Comparison of ENCODE assay signal across 15 cellular contexts in the genomic region with DNA sequence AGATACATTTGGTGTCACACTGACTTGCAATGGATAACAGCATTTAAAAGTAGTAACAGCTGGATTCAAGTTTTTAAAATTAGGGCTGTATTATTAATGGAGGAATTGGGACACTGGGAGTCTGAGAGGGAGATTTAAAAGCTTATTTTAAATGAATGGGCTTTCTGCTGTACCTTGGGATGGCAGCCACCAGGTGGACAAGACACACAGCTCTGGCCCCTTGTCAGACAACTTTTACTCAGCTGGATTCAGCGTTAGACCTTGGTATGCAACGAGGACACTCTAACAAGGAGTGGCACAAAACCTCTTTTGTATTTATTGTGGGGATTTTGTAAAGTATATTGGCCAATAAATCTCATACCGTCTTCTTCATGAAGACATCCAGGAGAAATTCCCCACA.
DNase-seq lines count a peak whose midpoint lies in the region; ATAC-seq, FAIRE-seq and TF ChIP-seq lines count a peak whose summit lies in the region.
"Had no signal": no experiment of that assay in that cellular context is flagged by ENCODE, and none has a peak within 500 bp of the region (broad histone marks: within the 10 kb centered on the region; RNA-seq: fewer than 3 reads in every experiment).

No MANE protein-coding gene starts in this region.

- POLR2A ChIA-PET in AG04450 (lab: Yijun Ruan, JAX) (no interaction called here), GM12878 (lab: Charles Lee) (no interaction called here)

- H4K91ac ChIP-seq in H9 (ENCODE audit: insufficient read length, low read depth, low read length): no peak overlapping the region

- H3K4me1 ChIP-seq in H9 (ENCODE audit: insufficient read depth, low read length) (no peaks in the 10 kb centered on the region), GM12878 (ENCODE audit: control insufficient read depth, insufficient read depth, low read length) (no peaks in the 10 kb centered on the region), keratinocyte (ENCODE audit: control insufficient read depth, extremely low read depth, insufficient read depth, low read length) (no peaks in the 10 kb centered on the region)

- H2BK5ac ChIP-seq in H9 (ENCODE audit: insufficient read length, low read length): no peak overlapping the region

- SMC1A ChIA-PET in GM12878 (lab: Charles Lee; ENCODE audit: uncharacterized antibody, unreplicated experiment): interaction anchor here (1.3 to 2.0 kb wide), 2 partner anchors 11 to 57 kb away, joined by 5 to 6 read pairs; no protein-coding TSS in a partner anchor

- H3K36me3 ChIP-seq in GM12878 (ENCODE audit: control insufficient read depth in 2 of 2, insufficient read depth in 2 of 2, low read length in 1 of 2): no peaks in the 10 kb centered on the region
- no peaks in the 10 kb centered on the region for H3K36me3 ChIP-seq in keratinocyte (ENCODE audit: control insufficient read depth in 2 of 2, extremely low read depth in 1 of 2, insufficient read depth in 2 of 2, low read length in 2 of 2)

- no peak for TF ChIP-seq POLR2A in GM12878 (IDR thresholded peaks at IDR 0.05; ENCODE audit: low read depth, low read length)

- H2BK20ac ChIP-seq in H9 (ENCODE audit: low read depth, low read length, poor library complexity, severe bottlenecking): no peak overlapping the region

- RAD21 ChIA-PET in GM12878 (lab: Charles Lee; ENCODE audit: unreplicated experiment): interaction anchor here (0.7 kb wide), 1 partner anchor 326 kb away, joined by 3 read pairs; no protein-coding TSS in a partner anchor

- no TSS peak for BruUV-seq in GM12878 (replicated peaks; lab: Mats Ljungman, UMichigan)

- H3K27me3 ChIP-seq in AG04450 (ENCODE audit: control insufficient read depth, insufficient read depth, low read length) (peaks cover 4% of the 10 kb centered on the region), H9 (ENCODE audit: insufficient read depth, low read length) (no peaks in the 10 kb centered on the region), GM12878 (replicated peaks in 1 of 2; ENCODE audit: control insufficient read depth in 2 of 2, insufficient read depth in 2 of 2, low read length in 1 of 2) (no peaks in the 10 kb centered on the region), keratinocyte (ENCODE audit: control insufficient read depth, extremely low read depth, insufficient read depth, low read length) (no peaks in the 10 kb centered on the region)

- H3K79me1 ChIP-seq in H9 (ENCODE audit: insufficient read depth, low read depth, low read length, poor library complexity, severe bottlenecking): no peaks in the 10 kb centered on the region

- intact Hi-C loops in GM12878 (cut with micrococcal nuclease; ENCODE audit: unreplicated experiment): no loop called here

- H3K27ac ChIP-seq in AG04450 (ENCODE audit: low read depth, low read length) (no peak overlapping the region), H9 (ENCODE audit: insufficient read length, low read depth, low read length) (no peak overlapping the region), GM12878 (ENCODE audit: control insufficient read depth, insufficient read depth) (no peak overlapping the region), keratinocyte (ENCODE audit: control insufficient read depth, insufficient read depth, low read length) (no peak overlapping the region)

- no peak overlapping the region for H2BK120ac ChIP-seq in H9 (ENCODE audit: low read depth, low read length, poor library complexity, severe bottlenecking)

- H3K27me3 Mint-ChIP-seq in H9 (ENCODE audit: low read depth): no peaks in the 10 kb centered on the region

- TF ChIP-seq EP300 in GM12878 (IDR thresholded peaks at IDR 0.05; ENCODE audit: borderline replicate concordance in 1 of 2, control insufficient read depth in 1 of 2, low read depth in 2 of 2, low read length in 2 of 2): no peak

- H3K9me3 Mint-ChIP-seq in H9: no peaks in the 10 kb centered on the region
- H3K9me3 Mint-ChIP-seq: activated CD4-positive, alpha-beta memory T cell treated with anti-CD3 and anti-CD28 coated beads for 36 hours; T-cell had no signal

- H3K4ac ChIP-seq in H9 (ENCODE audit: low read depth, low read length): no peak overlapping the region

- dilution Hi-C loops in keratinocyte (cut with MboI; ENCODE audit: extremely low pct_ligation_motif_present, low sequenced_read_pairs): no loop called here

- in situ Hi-C loops in GM12878 (cut with MboI): no loop called here

- H3K23ac ChIP-seq in H9 (ENCODE audit: insufficient read length, low read depth, low read length): no peak overlapping the region

- no peak overlapping the region for H3T11ph ChIP-seq in H9 (ENCODE audit: low read length)

- no peak overlapping the region for H3K14ac ChIP-seq in H9 (ENCODE audit: insufficient read depth, low read length)

- CTCF ChIA-PET in AG04450 (lab: Charles Lee): no interaction called here
- CTCF ChIA-PET in GM12878 (lab: Yijun Ruan, JAX): interaction anchor here (1.1 to 1.8 kb wide), 5 partner anchors 9 to 114 kb away, joined by 3 to 7 read pairs (median 4); a partner anchor contains a TSS

- H3K4me2 ChIP-seq in H9 (ENCODE audit: insufficient read depth, insufficient read length, low read length) (no peak overlapping the region), GM12878 (ENCODE audit: control insufficient read depth, insufficient read depth) (no peak overlapping the region), keratinocyte (ENCODE audit: control insufficient read depth, extremely low read depth, insufficient read depth, low read depth, low read length) (no peak overlapping the region)

- H3K18ac ChIP-seq in H9 (ENCODE audit: insufficient read length, low read depth, low read length): no peak overlapping the region

- no peaks in the 10 kb centered on the region for H4K20me1 ChIP-seq in H9 (ENCODE audit: control insufficient read depth, insufficient read depth, insufficient read length)
- no peaks in the 10 kb centered on the region for H4K20me1 ChIP-seq in GM12878 (ENCODE audit: control insufficient read depth, insufficient read depth)
- H4K20me1 ChIP-seq in keratinocyte (ENCODE audit: control insufficient read depth, extremely low read depth, insufficient read depth, low read length): no peaks in the 10 kb centered on the region

- TF ChIP-seq RAD21 in GM12878 (IDR thresholded peaks at IDR 0.05; ENCODE audit: insufficient read depth, low read depth, low read length): 0 out of 2 replicates have a peak, but pooled peaks have one; percentile 9

- H3K4me3 Mint-ChIP-seq in H9: no peak overlapping the region
- H3K4me3 Mint-ChIP-seq: activated CD4-positive, alpha-beta memory T cell treated with anti-CD3 and anti-CD28 coated beads for 36 hours; B cell; T-cell had no signal

- no peak overlapping the region for H3K27ac Mint-ChIP-seq in H9
- H3K27ac Mint-ChIP-seq: activated CD4-positive, alpha-beta memory T cell treated with anti-CD3 and anti-CD28 coated beads for 36 hours; B cell; T-cell had no signal

- no peak overlapping the region for H3K9ac ChIP-seq in H9 (ENCODE audit: extremely low read depth, insufficient read length, low read length)
- H3K9ac ChIP-seq in GM12878 (ENCODE audit: control insufficient read depth, insufficient read depth, low read length): no peak overlapping the region
- no peak overlapping the region for H3K9ac ChIP-seq in keratinocyte (ENCODE audit: control insufficient read depth, extremely low read depth, insufficient read depth, low read length)

- FAIRE-seq in GM12878 (lab: Jason Lieb, UNC) (no peak), keratinocyte (lab: Jason Lieb, UNC) (no peak)

- H3K79me2 ChIP-seq in H9 (ENCODE audit: insufficient read depth, low read length) (no peaks in the 10 kb centered on the region), GM12878 (ENCODE audit: control insufficient read depth, insufficient read depth, low read length) (no peaks in the 10 kb centered on the region), keratinocyte (ENCODE audit: control insufficient read depth, insufficient read depth, low read length) (no peaks in the 10 kb centered on the region)

- H4K5ac ChIP-seq in H9 (ENCODE audit: insufficient read length, low read depth, low read length): no peak overlapping the region

- H2BK12ac ChIP-seq in H9 (ENCODE audit: insufficient read length, low read depth, low read length): no peak overlapping the region

- no peaks in the 10 kb centered on the region for H3K36me3 Mint-ChIP-seq in H9 (ENCODE audit: insufficient read depth in 1 of 3, low read depth in 3 of 3)
- H3K36me3 Mint-ChIP-seq: activated CD4-positive, alpha-beta memory T cell treated with anti-CD3 and anti-CD28 coated beads for 36 hours; T-cell had no signal

- no peak overlapping the region for H2AK5ac ChIP-seq in H9 (ENCODE audit: insufficient read length, low read length)

- H3K56ac ChIP-seq in H9 (ENCODE audit: insufficient read length, low read depth, low read length): no peak overlapping the region

- H2BK15ac ChIP-seq in H9 (ENCODE audit: low read depth, low read length): no peak overlapping the region

- TF ChIP-seq CTCF in AG04450 (IDR thresholded peaks at IDR 0.05; ENCODE audit: low read depth, low read length): peak; percentile 21
- peak; percentile 65 for TF ChIP-seq CTCF in H9 (conservative IDR thresholded peaks at IDR 0.05)
- TF ChIP-seq CTCF in GM12878 (IDR thresholded peaks at IDR 0.05 in 2 of 3, conservative IDR thresholded peaks at IDR 0.05 in 1 of 3; ENCODE audit: control insufficient read depth in 2 of 3, extremely low read depth in 1 of 3, insufficient read depth in 1 of 3, low read depth in 3 of 3, low read length in 3 of 3): 0 out of 6 replicates have a peak, but pooled peaks of 2 of the 3 experiments have one; percentile 2 to 3
- peak; percentile 17 to 39 (median 27) for TF ChIP-seq CTCF in keratinocyte (optimal IDR thresholded peaks at IDR 0.05 in 1 of 3, IDR thresholded peaks at IDR 0.05 in 1 of 3, conservative IDR thresholded peaks at IDR 0.05 in 1 of 3; ENCODE audit: extremely low read depth in 1 of 3, insufficient read depth in 2 of 3, low read length in 3 of 3)
- TF ChIP-seq CTCF in GM10266 (IDR thresholded peaks at IDR 0.05; ENCODE audit: control insufficient read depth, insufficient read depth, low read depth, missing control alignments): no peak

- H2AFZ ChIP-seq in H9 (ENCODE audit: low read length) (no peak overlapping the region), GM12878 (ENCODE audit: control insufficient read depth, low read depth, low read length) (no peak overlapping the region), keratinocyte (ENCODE audit: control insufficient read depth, low read length) (no peak overlapping the region)

- H3K9me1 ChIP-seq in keratinocyte (ENCODE audit: control insufficient read depth, extremely low read depth, insufficient read depth, low read length): no peaks in the 10 kb centered on the region

- H3K4me3 ChIP-seq in AG04450 (ENCODE audit: low read depth, low read length) (no peak overlapping the region), GM12878 (no peak overlapping the region), keratinocyte (ENCODE audit: control insufficient read depth in 2 of 3, extremely low read depth in 1 of 3, insufficient read depth in 2 of 3, low read depth in 1 of 3, low read length in 3 of 3) (no peak overlapping the region)

- peaks cover 8 to 9% of the 10 kb centered on the region in 2 experiments for H3K4me1 Mint-ChIP-seq in H9
- H3K4me1 Mint-ChIP-seq: B cell, T-cell had no signal

- DNase-seq in AG04450 (ENCODE audit: low read depth, low spot score) (no peak), H9 (peak; percentile 41), GM12878 (ENCODE audit: low read depth, low spot score) (no peak), keratinocyte (ENCODE audit: low read depth, low spot score) (no peak), T-helper 9 cell (no peak), GM10266 (ENCODE audit: extremely low spot score) (no peak), NCI-H510A treated with DMSO at 0.1 percent for 48 hours (lab: John Stamatoyannopoulos, UW) (no peak)
- DNase-seq in activated CD4-positive, alpha-beta T cell treated with anti-CD3 and anti-CD28 coated beads for 1 hour: no peak
- DNase-seq: activated CD4-positive, alpha-beta memory T cell treated with anti-CD3 and anti-CD28 coated beads for 36 hours; activated gamma-delta T cell; cerebellar nuclear complex; KBM-7; NCI-H187 treated with DMSO at 0.1 percent for 48 hours; T-cell had no signal

- H3K9me3 ChIP-seq in AG04450 (ENCODE audit: control insufficient read depth, insufficient read depth, low read length): no peaks in the 10 kb centered on the region
- H3K9me3 ChIP-seq in H9 (ENCODE audit: control insufficient read depth, low read depth, low read length): no peaks in the 10 kb centered on the region
- no peaks in the 10 kb centered on the region for H3K9me3 ChIP-seq in GM12878 (replicated peaks; ENCODE audit: control insufficient read depth, insufficient read depth, low read length)
- no peaks in the 10 kb centered on the region for H3K9me3 ChIP-seq in keratinocyte (ENCODE audit: control insufficient read depth, low read depth, low read length)

- H4K8ac ChIP-seq in H9 (replicated peaks; ENCODE audit: insufficient read length, low read depth, low read length): no peak overlapping the region

- WGBS in H9 (ENCODE audit: extremely low coverage, insufficient read length, low lambda C conversion rate): no CpG with 5 or more reads among the region's 3 CpGs
- 58% methylated on average over 3 of the region's 3 CpGs for WGBS in GM12878 (ENCODE audit: insufficient coverage, insufficient replicate concordance, low lambda C conversion rate, missing lambda C conversion rate)

- peak; percentile 48; the same call in 2 of the 3 replicates for ATAC-seq in GM12878
- ATAC-seq: T-cell had no signal

- no peaks in the 10 kb centered on the region for H3K23me2 ChIP-seq in H9 (ENCODE audit: insufficient read length, low read depth, low read length, poor library complexity, severe bottlenecking)
